In genomic region chr6:155543141-155543870, GRCh38 we compare ENCODE assay signal across 19 cellular contexts.
"Had no signal": no experiment of that assay in that cellular context is flagged by ENCODE, and none has a peak within 500 bp of the region (broad histone marks: within the 10 kb centered on the region; RNA-seq: fewer than 3 reads in every experiment).

No MANE protein-coding gene starts in this region.

- H3K27ac Mint-ChIP-seq: activated CD4-positive, alpha-beta T cell treated with anti-CD3 and anti-CD28 coated beads, Interleukin-2, amount 10 ng/mL, durations not matched to agents 7 days and 5 days; activated naive CD4-positive, alpha-beta T cell treated with anti-CD3 and anti-CD28 coated beads, Interleukin-2, amount 50 U/mL, for 24 hours; effector memory CD8-positive, alpha-beta T cell; stimulated activated effector memory CD8-positive, alpha-beta T cell treated with anti-CD3 and anti-CD28 coated beads, Interleukin-12 subunit alpha, Interleukin-12 subunit beta, amount 100 ng/mL, for 72 hours had no signal

- H3K4me1 Mint-ChIP-seq: activated CD4-positive, alpha-beta T cell treated with anti-CD3 and anti-CD28 coated beads, Interleukin-2, amount 10 ng/mL, durations not matched to agents 7 days and 5 days; naive B cell; stimulated activated effector memory CD8-positive, alpha-beta T cell treated with anti-CD3 and anti-CD28 coated beads, Interleukin-12 subunit alpha, Interleukin-12 subunit beta, amount 100 ng/mL, for 72 hours had no signal

- H3K4me1 ChIP-seq: adrenal gland, prostate gland, right lobe of liver, stomach, upper lobe of left lung had no signal

- H3K36me3 ChIP-seq: adrenal gland, prostate gland, right lobe of liver, stomach, upper lobe of left lung had no signal

- H3K27me3 Mint-ChIP-seq: activated CD4-positive, alpha-beta T cell treated with anti-CD3 and anti-CD28 coated beads, Interleukin-2, amount 10 ng/mL, durations not matched to agents 7 days and 5 days; naive B cell had no signal

- H3K36me3 Mint-ChIP-seq: activated naive CD4-positive, alpha-beta T cell treated with anti-CD3 and anti-CD28 coated beads, Interleukin-2, amount 50 U/mL, for 24 hours; naive B cell; stimulated activated effector memory CD8-positive, alpha-beta T cell treated with anti-CD3 and anti-CD28 coated beads, Interleukin-12 subunit alpha, Interleukin-12 subunit beta, amount 100 ng/mL, for 72 hours had no signal

- FAIRE-seq: islet of Langerhans had no signal

- H3K9me3 Mint-ChIP-seq: activated CD4-positive, alpha-beta T cell treated with anti-CD3 and anti-CD28 coated beads, Interleukin-2, amount 10 ng/mL, durations not matched to agents 7 days and 5 days; activated naive CD4-positive, alpha-beta T cell treated with anti-CD3 and anti-CD28 coated beads, Interleukin-2, amount 50 U/mL, for 24 hours; activated T-cell treated with anti-CD3 and anti-CD28 coated beads, Interleukin-2, amount 50 U/mL, for 4 hours; effector memory CD8-positive, alpha-beta T cell; naive B cell; stimulated activated effector memory CD8-positive, alpha-beta T cell treated with anti-CD3 and anti-CD28 coated beads, Interleukin-12 subunit alpha, Interleukin-12 subunit beta, amount 100 ng/mL, for 72 hours had no signal

- H3K4me3 Mint-ChIP-seq: activated CD4-positive, alpha-beta T cell treated with anti-CD3 and anti-CD28 coated beads, Interleukin-2, amount 10 ng/mL, durations not matched to agents 7 days and 5 days; activated naive CD4-positive, alpha-beta T cell treated with anti-CD3 and anti-CD28 coated beads, Interleukin-2, amount 50 U/mL, for 24 hours; activated T-cell treated with anti-CD3 and anti-CD28 coated beads, Interleukin-2, amount 50 U/mL, for 4 hours; effector memory CD8-positive, alpha-beta T cell; naive B cell; stimulated activated effector memory CD8-positive, alpha-beta T cell treated with anti-CD3 and anti-CD28 coated beads, Interleukin-12 subunit alpha, Interleukin-12 subunit beta, amount 100 ng/mL, for 72 hours had no signal

- H3K4me3 ChIP-seq: adrenal gland, prostate gland, right lobe of liver, stomach, upper lobe of left lung had no signal

- H3K9me3 ChIP-seq: adrenal gland, prostate gland, right lobe of liver, stomach, upper lobe of left lung had no signal

- H3K27ac ChIP-seq: adrenal gland, prostate gland, right lobe of liver, stomach, upper lobe of left lung had no signal

- H3K27me3 ChIP-seq: adrenal gland, right lobe of liver, stomach, upper lobe of left lung had no signal

- DNase-seq: activated CD4-positive, alpha-beta T cell treated with anti-CD3 and anti-CD28 coated beads, Interleukin-2, amount 10 ng/mL, durations not matched to agents 7 days and 5 days; activated CD8-positive, alpha-beta memory T cell treated with anti-CD3 and anti-CD28 coated beads, Interleukin-2, amount 50 U/mL, for 4 hours; activated effector memory CD4-positive, alpha-beta T cell treated with Interleukin-2 at 50 U/mL for 16 hours; activated T-cell treated with anti-CD3 and anti-CD28 coated beads, Interleukin-2, amount 50 U/mL, for 4 hours; adrenal gland; effector memory CD8-positive, alpha-beta T cell; foreskin fibroblast; hippocampal formation; left colon; naive B cell; right lobe of liver; stimulated activated CD4-positive, alpha-beta T cell treated with anti-CD3 and anti-CD28 coated beads, Interleukin-4, amount 100 ng/mL, for 24 hours; stomach; T1000; upper lobe of left lung had no signal
